In genomic region chr9:36160121-36160520, GRCh38 we compare ENCODE assay signal across 5 cellular contexts. TPM values are rescaled to one million over a fixed set of nuclear protein-coding genes. Genes with fewer than 3 reads are reported as not detected.
"Had no signal": no experiment of that assay in that cellular context is flagged by ENCODE, and none has a peak within 500 bp of the region (broad histone marks: within the 10 kb centered on the region; RNA-seq: fewer than 3 reads in every experiment).

No MANE protein-coding gene starts in this region.

RNA-seq across cellular contexts. Expression of gene CCIN, which starts 9.1 kb away (rescaled TPM):
- total RNA-seq: left lobe of liver, progenitor cell of endocrine pancreas, right lobe of liver, transverse colon, ureter had no signal
